ENCODE assay signal across 8 cellular contexts in genomic region chr3:128681277-128681829, GRCh38. TPM values are rescaled to one million over a fixed set of nuclear protein-coding genes. Genes with fewer than 3 reads are reported as not detected.
DNase-seq lines count a peak whose midpoint lies in the region; ATAC-seq and TF ChIP-seq lines count a peak whose summit lies in the region.

No MANE protein-coding gene starts in this region.

- peak overlapping the region; percentile 66 for H3K27ac ChIP-seq in adipose tissue (ENCODE audit: low read depth, low read length)
- H3K27ac ChIP-seq in temporal lobe (ENCODE audit: low read depth, low read length) = peak overlapping the region; percentile 84

- TF ChIP-seq CTCF in Calu3 (IDR thresholded peaks at IDR 0.05; ENCODE audit: unreplicated experiment) = no peak

- no peak for DNase-seq in Calu3
- DNase-seq in Kasumi-1 (lab: John Stamatoyannopoulos, UW) = peak; percentile 74 to 82
- DNase-seq in left colon = no peak
- DNase-seq in mesenteric fat pad (ENCODE audit: low spot score) = no peak
- no peak for DNase-seq in glomerular visceral epithelial cell (ENCODE audit: extremely low spot score)

- ATAC-seq in left colon (peak; percentile 11), GM18498 (IDR thresholded peaks at IDR 0.05; ENCODE audit: unreplicated experiment) (no peak)

- H3K4me1 Mint-ChIP-seq in Calu3 (ENCODE audit: low read depth, unreplicated experiment) = peaks cover 10% of the 10 kb centered on the region

- CTCF ChIA-PET in Calu3 (lab: Charles Lee) = interaction anchor here (0.5 to 2.3 kb wide), 13 partner anchors 10 to 198 kb away, joined by 3 to 59 read pairs (median 8); partner anchors contain the start of genes ACAD9, RAB7A and RPN1

- H3K27ac Mint-ChIP-seq in Calu3 (ENCODE audit: unreplicated experiment) = peak overlapping the region; percentile 96

- BruUV-seq in Calu3 (replicated peaks; lab: Mats Ljungman, UMichigan) = TSS peak; percentile 75

- no peaks in the 10 kb centered on the region for H3K9me3 Mint-ChIP-seq in Calu3 (ENCODE audit: low read depth, unreplicated experiment)

- WGBS in adipose tissue, 3 donors = 22 to 26% (median 25%) methylated on average over 14 of the region's 14 CpGs

- peak overlapping the region; percentile 81 for H3K4me3 Mint-ChIP-seq in Calu3 (ENCODE audit: low read depth, unreplicated experiment)

- intact Hi-C loops in Calu3 (cut with micrococcal nuclease; ENCODE audit: unreplicated experiment) = loop anchor here (2.0 to 5.0 kb wide), 2 partner anchors 46 to 165 kb away; partner anchors contain the start of gene RAB7A
- intact Hi-C loops in left colon (cut with DNase I, micrococcal nuclease) = loop anchor here in 1 of 2 donors (5.0 kb wide), 1 partner anchor 116 kb away; no protein-coding TSS in a partner anchor

- peaks cover 21% of the 10 kb centered on the region for H3K36me3 Mint-ChIP-seq in Calu3 (ENCODE audit: insufficient read depth, unreplicated experiment)

- H3K27me3 Mint-ChIP-seq in Calu3 (ENCODE audit: unreplicated experiment) = no peaks in the 10 kb centered on the region

RNA-seq across cellular contexts. Expression of gene RPN1, which starts 30.7 kb away (rescaled TPM):
- total RNA-seq in Calu3 (2022) (449 and 474 TPM in 2 replicates), left colon (100 to 1,000 TPM; 167 to 202 TPM), temporal lobe (104 TPM), mesenteric fat pad (208 TPM)
- 100 to 1,000 TPM in 1 of 3 donors, 10 to 100 TPM in 2; 87.8 to 130 (median 92.0) TPM for polyA plus RNA-seq in adipose tissue

RNA-seq across cellular contexts. Expression of gene RAB7A, which starts 44.6 kb away (rescaled TPM):
- 491 and 522 TPM in 2 replicates for total RNA-seq in Calu3 (2022)
- 100 to 1,000 TPM in 2 of 3 donors, 10 to 100 TPM in 1; 55.9 to 196 (median 173) TPM for polyA plus RNA-seq in adipose tissue
- total RNA-seq in left colon = 100 to 1,000 TPM; 254 to 307 TPM
- total RNA-seq in temporal lobe = 40.3 TPM
- 344 TPM for total RNA-seq in mesenteric fat pad

Comparison
In these comparisons a context has a peak if more than half of its experiments do, and no peak if none do; other contexts are left out.
1. DNase-seq: peak in Kasumi-1 (2 of 2); none in Calu3 (single experiment), left colon (0 of 2), mesenteric fat pad (single experiment) and glomerular visceral epithelial cell (single experiment).